ENCODE assay signal across 33 cellular contexts in the genomic region with DNA sequence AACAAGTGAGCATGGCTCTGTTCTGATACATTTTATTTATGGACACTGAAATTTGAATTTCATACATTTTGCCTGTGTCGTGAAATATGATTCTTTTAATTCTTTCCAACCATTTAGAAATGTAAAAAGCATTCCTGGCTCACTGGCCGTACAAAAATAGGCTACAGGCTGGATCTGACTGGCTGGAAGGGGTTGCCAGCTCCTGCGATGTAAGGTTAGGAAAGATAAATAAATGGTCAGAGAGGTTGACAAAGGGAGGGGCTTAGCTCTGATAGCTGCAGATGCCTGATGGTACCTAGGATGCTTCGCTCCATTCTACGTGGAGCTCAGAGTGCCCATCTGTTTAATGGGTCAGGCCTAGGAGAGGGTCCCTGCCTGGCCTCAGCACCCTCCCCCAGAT. TPM values are rescaled to one million over a fixed set of nuclear protein-coding genes. Genes with fewer than 3 reads are reported as not detected.
"Had no signal": no experiment of that assay in that cellular context is flagged by ENCODE, and none has a peak within 500 bp of the region (broad histone marks: within the 10 kb centered on the region; RNA-seq: fewer than 3 reads in every experiment).

No MANE protein-coding gene starts in this region.

- H3K27ac ChIP-seq: esophagus muscularis mucosa, foreskin keratinocyte, gastroesophageal sphincter, heart left ventricle, hepatocyte, prostate gland, right atrium auricular region, thyroid gland, vagina had no signal

- H3K4me3 ChIP-seq: heart left ventricle, hepatocyte, mucosa of descending colon, prostate gland, right atrium auricular region, smooth muscle cell, thyroid gland, vagina had no signal

- H3K27me3 ChIP-seq: vagina had no signal

- H3K36me3 ChIP-seq: esophagus muscularis mucosa, gastroesophageal sphincter, heart left ventricle, prostate gland, right atrium auricular region, thyroid gland, vagina had no signal

- DNase-seq: dermis blood vessel endothelial cell; effector memory CD4-positive, alpha-beta T cell; foreskin keratinocyte; heart left ventricle; kidney; mesenchymal stem cell; mucosa of descending colon; naive B cell; stimulated activated CD4-positive, alpha-beta T cell treated with anti-CD3 and anti-CD28 coated beads, Interleukin-12 subunit alpha, Interleukin-12 subunit beta, amount 100 ng/mL, for 4 hours; stimulated activated CD4-positive, alpha-beta T cell treated with anti-CD3 and anti-CD28 coated beads, Interleukin-1b, Interleukin-23, amount 100 ng/mL, for 48 hours; stimulated activated CD4-positive, alpha-beta T cell treated with anti-CD3 and anti-CD28 coated beads, Interleukin-4, amount 100 ng/mL, for 1 hour; stimulated activated CD8-positive, alpha-beta memory T cell treated with anti-CD3 and anti-CD28 coated beads, Interleukin-4, amount 100 ng/mL, for 48 hours; stimulated activated naive CD4-positive, alpha-beta T cell; stimulated activated naive CD8-positive, alpha-beta T cell treated with anti-CD3 and anti-CD28 coated beads, Interleukin-15, amount 100 ng/mL, for 72 hours; thyroid gland; trophoblast cell had no signal

- H3K36me3 Mint-ChIP-seq: mesothelial cell of epicardium; natural killer cell treated with Interleukin-12 subunit alpha and Interleukin-12 subunit beta and Interleukin-15 and Interleukin-18, amount 100 ng/mL, for 72 hours had no signal

- H3K27ac Mint-ChIP-seq: mesothelial cell of epicardium; natural killer cell treated with Interleukin-12 subunit alpha and Interleukin-12 subunit beta and Interleukin-15 and Interleukin-18, amount 100 ng/mL, for 72 hours; stimulated activated naive CD8-positive, alpha-beta T cell treated with anti-CD3 and anti-CD28 coated beads, Interleukin-15, amount 100 ng/mL, for 72 hours had no signal

- H3K9me3 Mint-ChIP-seq: mesothelial cell of epicardium; naive B cell; natural killer cell treated with Interleukin-12 subunit alpha and Interleukin-12 subunit beta and Interleukin-15 and Interleukin-18, amount 100 ng/mL, for 72 hours; neural crest cell; stimulated activated naive CD8-positive, alpha-beta T cell treated with anti-CD3 and anti-CD28 coated beads, Interleukin-15, amount 100 ng/mL, for 72 hours had no signal

- H3K4me2 ChIP-seq: hepatocyte, smooth muscle cell had no signal

- H3K4me1 ChIP-seq: foreskin keratinocyte, prostate gland had no signal

- H3K79me2 ChIP-seq: hepatocyte had no signal

- ATAC-seq: foreskin keratinocyte; gastroesophageal sphincter; heart left ventricle; left lobe of liver; mucosa of descending colon; natural killer cell treated with Interleukin-12 subunit alpha and Interleukin-12 subunit beta and Interleukin-15 and Interleukin-18, amount 100 ng/mL, for 72 hours; sciatic nerve; stimulated activated naive CD8-positive, alpha-beta T cell treated with anti-CD3 and anti-CD28 coated beads, Interleukin-15, amount 100 ng/mL, for 72 hours had no signal

- H2AFZ ChIP-seq: hepatocyte had no signal

- H3K9me3 ChIP-seq: esophagus muscularis mucosa, gastroesophageal sphincter, heart left ventricle, mucosa of descending colon, prostate gland, right atrium auricular region, thyroid gland, vagina had no signal

- H3K4me3 Mint-ChIP-seq: mesothelial cell of epicardium; natural killer cell treated with Interleukin-12 subunit alpha and Interleukin-12 subunit beta and Interleukin-15 and Interleukin-18, amount 100 ng/mL, for 72 hours; neural crest cell; stimulated activated naive CD8-positive, alpha-beta T cell treated with anti-CD3 and anti-CD28 coated beads, Interleukin-15, amount 100 ng/mL, for 72 hours had no signal

RNA-seq across cellular contexts. Expression of gene ADCYAP1R1, which starts 3.4 kb away (rescaled TPM):
- total RNA-seq: dermis blood vessel endothelial cell; endothelial cell of umbilical vein; epithelial cell of proximal tubule; fibroblast of lung; foreskin keratinocyte; kidney; lung microvascular endothelial cell; natural killer cell treated with Interleukin-12 subunit alpha and Interleukin-12 subunit beta and Interleukin-15 and Interleukin-18, amount 100 ng/mL, for 72 hours; osteocyte; smooth muscle cell had no signal
- polyA plus RNA-seq: fibroblast of lung, foreskin keratinocyte, hepatocyte, smooth muscle cell had no signal
